Comparison of ENCODE assay signal across 9 cellular contexts in the genomic region with DNA sequence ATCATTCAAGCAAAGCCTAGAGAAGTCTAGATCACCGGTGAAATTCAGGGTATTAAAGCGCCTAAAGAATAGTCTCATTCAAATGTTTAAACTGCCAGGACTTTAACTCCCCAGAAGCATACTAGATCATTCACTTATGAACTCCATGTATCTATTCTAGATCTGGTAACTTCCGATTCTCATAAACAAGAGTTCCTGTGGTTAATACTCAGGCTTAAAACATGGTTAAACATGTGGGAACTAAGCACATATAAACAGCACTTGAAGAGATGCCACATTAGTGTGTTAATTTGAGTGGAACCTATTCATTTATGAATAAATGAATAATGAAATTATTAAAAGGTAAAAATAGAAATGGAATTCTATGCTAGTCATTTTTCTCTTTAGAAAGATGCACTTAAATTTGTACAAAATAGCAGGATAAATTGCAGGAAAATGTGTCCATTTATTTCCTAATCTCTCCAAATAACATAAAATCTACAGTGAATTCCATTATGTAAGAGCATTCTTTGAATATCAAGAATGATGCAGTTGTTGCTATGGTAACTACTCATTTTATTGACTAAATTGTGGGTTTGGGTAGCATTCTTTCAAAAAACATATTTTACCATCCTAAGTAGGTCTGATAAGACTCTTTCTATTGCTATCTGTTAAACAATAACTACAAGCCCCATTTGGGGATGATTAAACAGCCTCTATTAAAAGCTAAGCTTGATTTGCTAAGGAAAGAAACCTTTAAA.
A peak's percentile ranks its signal among the peaks of the same experiment; 100 is the strongest.
DNase-seq lines count a peak whose midpoint lies in the region; ATAC-seq and TF ChIP-seq lines count a peak whose summit lies in the region.
"Had no signal": no experiment of that assay in that cellular context is flagged by ENCODE, and none has a peak within 500 bp of the region (broad histone marks: within the 10 kb centered on the region; RNA-seq: fewer than 3 reads in every experiment).

No MANE protein-coding gene starts in this region.

- peak overlapping the region; percentile 89 for H3K4me3 Mint-ChIP-seq in natural killer cell

- ATAC-seq in natural killer cell, result no peak

- H3K4me3 ChIP-seq in cardiac fibroblast (replicated peaks in 1 of 2; ENCODE audit: low read depth in 2 of 2, low read length in 2 of 2) (peak overlapping the region in 1 of 2 donors; percentile 78), ascending aorta (peak overlapping the region in 1 of 2 donors; percentile 86), ovary (no peak overlapping the region)

- DNase-seq in CMK (ENCODE audit: low read depth), result peak; percentile 3
- DNase-seq in LHCN-M2 (ENCODE audit: low read depth), result peak; percentile 30
- peak; percentile 63 for DNase-seq in cardiac fibroblast (ENCODE audit: low read depth in 2 of 2)
- DNase-seq in natural killer cell, result no peak
- DNase-seq in ascending aorta (ENCODE audit: low spot score in 2 of 2), result no peak
- DNase-seq in cortex of kidney (lab: John Stamatoyannopoulos, UW), result no peak
- DNase-seq in HuH-7.5 (ENCODE audit: low spot score), result no peak
- DNase-seq in ovary, result no peak
- DNase-seq: NCI-H446 treated with DMSO at 0.1 percent for 48 hours had no signal

- no peak for TF ChIP-seq CTCF in cardiac fibroblast (IDR thresholded peaks at IDR 0.05; ENCODE audit: low read depth, low read length)
- no peak for TF ChIP-seq CTCF in natural killer cell (IDR thresholded peaks at IDR 0.05)
- no peak for TF ChIP-seq CTCF in ascending aorta (IDR thresholded peaks at IDR 0.05)
- TF ChIP-seq CTCF in ovary (IDR thresholded peaks at IDR 0.05), result no peak

- TF ChIP-seq POLR2A in ovary (IDR thresholded peaks at IDR 0.05), result no peak

- H3K36me3 Mint-ChIP-seq in natural killer cell, result no peaks in the 10 kb centered on the region

- H3K4me1 ChIP-seq in ascending aorta (peaks cover 0 to 3% of the 10 kb centered on the region in 2 donors), ovary (ENCODE audit: insufficient read depth) (peaks cover 3% of the 10 kb centered on the region)

- H3K36me3 ChIP-seq in ascending aorta (no peaks in the 10 kb centered on the region), ovary (no peaks in the 10 kb centered on the region)

- peaks cover 0 to 1% of the 10 kb centered on the region in 2 donors for H3K27me3 Mint-ChIP-seq in natural killer cell (ENCODE audit: low read depth in 2 of 2)

- H3K27me3 ChIP-seq in ascending aorta (no peaks in the 10 kb centered on the region), ovary (no peaks in the 10 kb centered on the region)

- no peak for TF ChIP-seq EP300 in ovary (IDR thresholded peaks at IDR 0.05)

- WGBS in ovary, 3 donors, result 88 to 92% (median 89%) methylated on average over 3 of the region's 3 CpGs

- H3K27ac Mint-ChIP-seq in natural killer cell, result no peak overlapping the region

- H3K9me3 Mint-ChIP-seq in natural killer cell, result no peaks in the 10 kb centered on the region

- H3K4me1 Mint-ChIP-seq in natural killer cell, result peaks cover 38 to 61% of the 10 kb centered on the region in 2 donors

- intact Hi-C loops in natural killer cell (cut with micrococcal nuclease), result loop anchor here (2.0 to 10.0 kb wide), 2 partner anchors 143 to 1375 kb away; a partner anchor contains a TSS
- intact Hi-C loops in ascending aorta (cut with DNase I), result loop anchor here (2.0 to 10.0 kb wide), 2 partner anchors 149 to 733 kb away; a partner anchor contains a TSS
- intact Hi-C loops in ovary (cut with DNase I), result no loop called here

- H3K27ac ChIP-seq in ascending aorta (no peak overlapping the region), ovary (no peak overlapping the region)

- H3K9me3 ChIP-seq in ascending aorta (no peaks in the 10 kb centered on the region), ovary (no peaks in the 10 kb centered on the region)

Comparison
In these comparisons a context has a peak if more than half of its experiments do, and no peak if none do; other contexts are left out.
1. DNase-seq: peak in CMK (single experiment), LHCN-M2 (single experiment) and cardiac fibroblast (2 of 2); none in natural killer cell (single experiment), ascending aorta (0 of 2), cortex of kidney (single experiment), HuH-7.5 (single experiment) and ovary (0 of 5).
2. intact Hi-C loops: an anchor here in natural killer cell (2.0 to 10.0 kb wide) and ascending aorta (2.0 to 10.0 kb wide); none called in ovary.